In genomic region chr7:27434729-27435400, GRCh38 we compare ENCODE assay signal across 15 cellular contexts.
DNase-seq lines count a peak whose midpoint lies in the region; ATAC-seq, FAIRE-seq and TF ChIP-seq lines count a peak whose summit lies in the region.
"Had no signal": no experiment of that assay in that cellular context is flagged by ENCODE, and none has a peak within 500 bp of the region (broad histone marks: within the 10 kb centered on the region; RNA-seq: fewer than 3 reads in every experiment).

No MANE protein-coding gene starts in this region.

- H3K4me1 ChIP-seq in K562 (replicated peaks in 1 of 2; ENCODE audit: control insufficient read depth in 2 of 2, insufficient read depth in 2 of 2, low read length in 2 of 2): no peaks in the 10 kb centered on the region
- H3K4me1 ChIP-seq in mesendoderm (ENCODE audit: control insufficient read depth, low read depth, low read length): no peaks in the 10 kb centered on the region
- H3K4me1 ChIP-seq: prostate gland had no signal

- TF ChIP-seq POLR2A in K562 (conservative IDR thresholded peaks at IDR 0.05): no peak

- H4K8ac ChIP-seq in mesendoderm (ENCODE audit: low read depth, low read length): no peak overlapping the region

- H3K79me2 ChIP-seq in K562 (ENCODE audit: control insufficient read depth, insufficient read depth, low read length): no peaks in the 10 kb centered on the region
- no peaks in the 10 kb centered on the region for H3K79me2 ChIP-seq in mesendoderm (ENCODE audit: control insufficient read depth, insufficient read depth, low read length)

- POLR2A ChIA-PET in BJ (lab: Charles Lee): no interaction called here
- POLR2A ChIA-PET in K562 (lab: Yijun Ruan, JAX): interaction anchor here (0.7 to 0.8 kb wide), 2 partner anchors 11 to 131 kb away, joined by 3 to 4 read pairs; no protein-coding TSS in a partner anchor

- BruUV-seq in K562 (replicated peaks; lab: Mats Ljungman, UMichigan): no TSS peak

- H2BK15ac ChIP-seq in mesendoderm (replicated peaks; ENCODE audit: low read depth): no peak overlapping the region

- ATAC-seq in K562: peak; percentile 44; the same call in 1 of the 3 replicates
- no peak for ATAC-seq in stimulated activated effector memory CD8-positive, alpha-beta T cell treated with anti-CD3 and anti-CD28 coated beads, Interleukin-12 subunit alpha, Interleukin-12 subunit beta, amount 100 ng/mL, for 72 hours
- ATAC-seq in GM21390 (IDR thresholded peaks at IDR 0.05; ENCODE audit: unreplicated experiment): no peak

- H3K18ac ChIP-seq in mesendoderm (ENCODE audit: low read length): no peak overlapping the region

- peak in 1 of 2 experiments; percentile 24; a peak in 1 of 4 replicates for TF ChIP-seq RAD21 in K562 (CRISPR knock-in tag; conservative IDR thresholded peaks at IDR 0.05 in 1 of 2, IDR thresholded peaks at IDR 0.05 in 1 of 2)

- H3K27ac ChIP-seq in K562 (ENCODE audit: extremely low read depth, low read depth, low read length) (no peak overlapping the region), mesendoderm (ENCODE audit: low read depth, low read length) (no peak overlapping the region)
- H3K27ac ChIP-seq: prostate gland had no signal

- H3K4me3 Mint-ChIP-seq in HFFc6: no peak overlapping the region
- no peak overlapping the region for H3K4me3 Mint-ChIP-seq in stimulated activated effector memory CD8-positive, alpha-beta T cell treated with anti-CD3 and anti-CD28 coated beads, Interleukin-12 subunit alpha, Interleukin-12 subunit beta, amount 100 ng/mL, for 72 hours
- H3K4me3 Mint-ChIP-seq: activated naive CD4-positive, alpha-beta T cell treated with anti-CD3 and anti-CD28 coated beads, Interleukin-2, amount 50 U/mL, for 24 hours had no signal

- TF ChIP-seq CTCF in BJ (IDR thresholded peaks at IDR 0.05; ENCODE audit: insufficient read depth, low read depth, low read length) (0 out of 2 replicates have a peak, but pooled peaks have one; percentile 6), HFFc6 (IDR thresholded peaks at IDR 0.05) (peak; percentile 23; the same call in 1 of the 2 replicates), K562 (IDR thresholded peaks at IDR 0.05 in 2 of 3, conservative IDR thresholded peaks at IDR 0.05 in 1 of 3; ENCODE audit: insufficient read depth in 2 of 3, low read depth in 1 of 3, low read length in 3 of 3) (peak in 1 of 3 experiments; percentile 28; a peak in 1 of 6 replicates)

- H3K4me3 ChIP-seq in BJ (ENCODE audit: low read depth, low read length) (no peak overlapping the region), K562 (no peak overlapping the region), mesendoderm (ENCODE audit: low read length) (no peak overlapping the region)
- H3K4me3 ChIP-seq: prostate gland had no signal

- intact Hi-C loops in K562 (cut with micrococcal nuclease): loop anchor here (10.0 kb wide), 1 partner anchor 140 kb away; no protein-coding TSS in a partner anchor

- no peaks in the 10 kb centered on the region for H3K9me3 Mint-ChIP-seq in HFFc6
- no peaks in the 10 kb centered on the region for H3K9me3 Mint-ChIP-seq in stimulated activated effector memory CD8-positive, alpha-beta T cell treated with anti-CD3 and anti-CD28 coated beads, Interleukin-12 subunit alpha, Interleukin-12 subunit beta, amount 100 ng/mL, for 72 hours
- H3K9me3 Mint-ChIP-seq: activated naive CD4-positive, alpha-beta T cell treated with anti-CD3 and anti-CD28 coated beads, Interleukin-2, amount 50 U/mL, for 24 hours had no signal

- H3K36me3 Mint-ChIP-seq in HFFc6 (ENCODE audit: low read depth): no peaks in the 10 kb centered on the region
- H3K36me3 Mint-ChIP-seq in stimulated activated effector memory CD8-positive, alpha-beta T cell treated with anti-CD3 and anti-CD28 coated beads, Interleukin-12 subunit alpha, Interleukin-12 subunit beta, amount 100 ng/mL, for 72 hours: no peaks in the 10 kb centered on the region
- H3K36me3 Mint-ChIP-seq: activated naive CD4-positive, alpha-beta T cell treated with anti-CD3 and anti-CD28 coated beads, Interleukin-2, amount 50 U/mL, for 24 hours had no signal

- no peak overlapping the region for H3K4ac ChIP-seq in mesendoderm (ENCODE audit: low read depth, low read length)

- CTCF ChIA-PET in BJ (lab: Yijun Ruan, JAX) (interaction anchor here (0.7 kb wide), 1 partner anchor 26 kb away, joined by 3 read pairs; no protein-coding TSS in a partner anchor), K562 (lab: Yijun Ruan, JAX; ENCODE audit: low intra/inter-chr PET ratio) (no interaction called here)

- H3K4me2 ChIP-seq in K562 (ENCODE audit: insufficient read depth, low read length) (no peak overlapping the region), mesendoderm (ENCODE audit: low read length) (no peak overlapping the region)

- no peak overlapping the region for H3K23ac ChIP-seq in mesendoderm (ENCODE audit: low read length)

- H3K27me3 ChIP-seq in BJ (ENCODE audit: control insufficient read depth, insufficient read depth, low read length): 0 out of 2 replicates have a peak, but pooled peaks cover 1% of the 10 kb centered on the region
- peaks cover 0 to 5% of the 10 kb centered on the region in 2 experiments; a peak in 1 of 5 replicates for H3K27me3 ChIP-seq in K562 (ENCODE audit: control insufficient read depth in 2 of 2, insufficient read depth in 2 of 2, low read length in 2 of 2)
- no peaks in the 10 kb centered on the region for H3K27me3 ChIP-seq in mesendoderm (ENCODE audit: insufficient read depth, low read length, poor library complexity)

- in situ Hi-C loops in K562 (cut with MboI): no loop called here

- WGBS in K562 (ENCODE audit: insufficient coverage, low coverage, missing lambda C conversion rate): 5% methylated on average over 5 of the region's 5 CpGs
- no CpG with 5 or more reads among the region's 5 CpGs for WGBS in mesendoderm (ENCODE audit: extremely low coverage, insufficient coverage, low lambda C conversion rate)

- H3K79me1 ChIP-seq in mesendoderm (ENCODE audit: low read length): no peaks in the 10 kb centered on the region

- no peaks in the 10 kb centered on the region for H3K9me3 ChIP-seq in K562 (replicated peaks; ENCODE audit: control insufficient read depth, insufficient read depth, low read depth, low read length)
- H3K9me3 ChIP-seq: prostate gland had no signal

- H3K9ac ChIP-seq in K562 (ENCODE audit: insufficient read depth in 1 of 2, low read depth in 2 of 2, low read length in 2 of 2) (no peak overlapping the region), mesendoderm (ENCODE audit: low read length) (no peak overlapping the region)

- no peaks in the 10 kb centered on the region for H4K20me1 ChIP-seq in K562 (replicated peaks; ENCODE audit: control insufficient read depth, insufficient read depth, low read length)

- H2BK5ac ChIP-seq in mesendoderm (ENCODE audit: low read length): no peak overlapping the region

- H3K36me3 ChIP-seq in BJ (ENCODE audit: control insufficient read depth, insufficient read depth, low read length) (no peaks in the 10 kb centered on the region), K562 (ENCODE audit: control insufficient read depth, insufficient read depth, low read length) (no peaks in the 10 kb centered on the region), mesendoderm (ENCODE audit: control insufficient read depth, insufficient read depth, low read length) (no peaks in the 10 kb centered on the region)
- H3K36me3 ChIP-seq: prostate gland had no signal

- no peak overlapping the region for H3K56ac ChIP-seq in mesendoderm (ENCODE audit: low read length)

- peaks cover 13% of the 10 kb centered on the region for H3K4me1 Mint-ChIP-seq in HFFc6 (ENCODE audit: low read depth)
- no peaks in the 10 kb centered on the region for H3K4me1 Mint-ChIP-seq in stimulated activated effector memory CD8-positive, alpha-beta T cell treated with anti-CD3 and anti-CD28 coated beads, Interleukin-12 subunit alpha, Interleukin-12 subunit beta, amount 100 ng/mL, for 72 hours
- H3K4me1 Mint-ChIP-seq: activated naive CD4-positive, alpha-beta T cell treated with anti-CD3 and anti-CD28 coated beads, Interleukin-2, amount 50 U/mL, for 24 hours had no signal

- H2AK5ac ChIP-seq in mesendoderm (ENCODE audit: low read length): no peak overlapping the region

- H4K5ac ChIP-seq in mesendoderm (ENCODE audit: low read length): no peak overlapping the region

- no peak overlapping the region for H3K27ac Mint-ChIP-seq in HFFc6
- H3K27ac Mint-ChIP-seq in stimulated activated effector memory CD8-positive, alpha-beta T cell treated with anti-CD3 and anti-CD28 coated beads, Interleukin-12 subunit alpha, Interleukin-12 subunit beta, amount 100 ng/mL, for 72 hours: no peak overlapping the region
- H3K27ac Mint-ChIP-seq: activated naive CD4-positive, alpha-beta T cell treated with anti-CD3 and anti-CD28 coated beads, Interleukin-2, amount 50 U/mL, for 24 hours had no signal

- FAIRE-seq in K562 (lab: Jason Lieb, UNC): no peak

- no peak overlapping the region for H2BK120ac ChIP-seq in mesendoderm (ENCODE audit: low read depth, low read length)

- DNase-seq in BJ (ENCODE audit: low read depth) (no peak), HFFc6 (no peak), K562 (ENCODE audit: extremely low read depth in 1 of 4, low spot score in 3 of 4) (no peak), mesendoderm (peak; percentile 53), pons (ENCODE audit: low spot score) (no peak)
- no peak for DNase-seq in stimulated activated effector memory CD8-positive, alpha-beta T cell treated with anti-CD3 and anti-CD28 coated beads, Interleukin-12 subunit alpha, Interleukin-12 subunit beta, amount 100 ng/mL, for 72 hours (ENCODE audit: low spot score in 2 of 2)
- DNase-seq in activated T-cell treated with anti-CD3 and anti-CD28 coated beads, Interleukin-2, amount 50 U/mL, for 1 hour: no peak
- DNase-seq: C1 segment of cervical spinal cord; central memory CD4-positive, alpha-beta T cell; DND-41; head of caudate nucleus; NCI-H2029 treated with DMSO at 0.1 percent for 48 hours had no signal

- H2AFZ ChIP-seq in K562 (ENCODE audit: low read depth, low read length): no peak overlapping the region

- peaks cover 11% of the 10 kb centered on the region for H3K27me3 Mint-ChIP-seq in HFFc6 (ENCODE audit: insufficient read depth)

- TF ChIP-seq EP300 in K562 (IDR thresholded peaks at IDR 0.05; ENCODE audit: low read length): no peak

- no peaks in the 10 kb centered on the region for H3K9me1 ChIP-seq in K562 (ENCODE audit: control insufficient read depth, insufficient read depth, low read length)

TF ChIP-seq in K562, 482 proteins besides CTCF, POLR2A, EP300 and RAD21 (continues in another document):
- TF ChIP-seq JUND (IDR thresholded peaks at IDR 0.05; ENCODE audit: borderline replicate concordance, low read depth, low read length): no peak
- TF ChIP-seq JUND (tag; IDR thresholded peaks at IDR 0.05; ENCODE audit: borderline replicate concordance, low read depth, low read length): peak; percentile 31; the same call in 1 of the 3 replicates
- no peak for TF ChIP-seq PURB (CRISPR knock-in tag; IDR thresholded peaks at IDR 0.05; ENCODE audit: low read depth)
- no peak for TF ChIP-seq GABPB2 (CRISPR knock-in tag; conservative IDR thresholded peaks at IDR 0.05)
- TF ChIP-seq MLX (CRISPR knock-in tag; conservative IDR thresholded peaks at IDR 0.05): no peak
